1 cellular context compared by ENCODE assay signal in the genomic region with DNA sequence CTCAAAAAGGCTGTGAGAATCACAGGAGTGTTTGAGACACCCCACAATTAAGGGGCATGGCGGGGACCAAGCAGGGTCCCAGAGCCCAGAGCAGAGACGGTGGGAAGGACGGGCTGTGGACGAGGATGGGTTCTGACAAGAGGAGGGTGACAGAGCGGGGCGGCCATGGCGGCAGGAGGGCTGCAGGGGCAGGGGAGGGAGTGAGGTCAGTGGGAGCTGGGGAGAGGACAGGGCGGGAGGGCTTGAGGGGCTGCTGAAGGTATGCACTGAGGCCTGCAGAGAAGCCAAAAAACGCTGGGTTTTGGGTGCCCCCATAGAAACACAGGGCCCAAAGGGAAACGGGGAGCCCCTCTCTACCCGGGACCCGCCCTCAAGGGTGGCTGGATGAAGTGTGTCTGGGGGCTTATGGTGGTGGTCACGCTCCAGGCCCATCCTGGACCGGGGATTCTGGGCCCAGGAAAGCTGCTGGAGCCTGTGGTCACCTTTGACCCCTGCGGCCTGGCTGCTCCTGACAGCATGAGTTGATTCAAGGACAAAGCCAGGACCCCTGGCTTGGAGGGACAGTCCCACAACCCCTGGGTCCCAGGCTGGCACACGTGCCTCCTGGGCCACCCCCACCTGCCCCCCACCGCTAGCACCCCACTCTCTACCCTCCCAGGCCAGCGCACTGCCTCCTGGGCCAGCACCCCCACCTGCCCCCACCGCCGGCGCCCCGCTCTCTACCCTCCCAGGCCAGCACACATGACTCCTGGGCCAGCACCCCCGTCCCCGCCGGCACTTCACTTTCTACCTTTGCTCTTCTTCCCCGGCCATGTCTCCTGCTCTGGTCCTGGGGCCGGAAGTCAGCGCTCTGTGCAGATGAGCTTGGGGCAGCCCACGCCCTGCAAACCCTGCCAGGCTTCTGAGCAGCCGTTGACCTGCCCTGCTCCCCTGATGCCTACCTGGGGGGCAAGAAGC.
A peak's percentile ranks its signal among the peaks of the same experiment; 100 is the strongest.
TF ChIP-seq lines count a peak whose summit lies in the region.

No MANE protein-coding gene starts in this region.

TF ChIP-seq in HepG2, 621 proteins besides CTCF, POLR2A, EP300 and RAD21:
- TF ChIP-seq ZNF746 (CRISPR knock-in tag; IDR thresholded peaks at IDR 0.05): no peak
- TF ChIP-seq NR2F6 (IDR thresholded peaks at IDR 0.05): peak; percentile 58
- peak; percentile 54; the same call in 1 of the 2 replicates for TF ChIP-seq NR2F6 (CRISPR knock-in tag; IDR thresholded peaks at IDR 0.05)
- TF ChIP-seq, protein P1, sequence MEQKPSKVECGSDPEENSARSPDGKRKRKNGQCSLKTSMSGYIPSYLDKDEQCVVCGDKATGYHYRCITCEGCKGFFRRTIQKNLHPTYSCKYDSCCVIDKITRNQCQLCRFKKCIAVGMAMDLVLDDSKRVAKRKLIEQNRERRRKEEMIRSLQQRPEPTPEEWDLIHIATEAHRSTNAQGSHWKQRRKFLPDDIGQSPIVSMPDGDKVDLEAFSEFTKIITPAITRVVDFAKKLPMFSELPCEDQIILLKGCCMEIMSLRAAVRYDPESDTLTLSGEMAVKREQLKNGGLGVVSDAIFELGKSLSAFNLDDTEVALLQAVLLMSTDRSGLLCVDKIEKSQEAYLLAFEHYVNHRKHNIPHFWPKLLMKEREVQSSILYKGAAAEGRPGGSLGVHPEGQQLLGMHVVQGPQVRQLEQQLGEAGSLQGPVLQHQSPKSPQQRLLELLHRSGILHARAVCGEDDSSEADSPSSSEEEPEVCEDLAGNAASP (CRISPR knock-in tag; IDR thresholded peaks at IDR 0.05; ENCODE audit: borderline replicate concordance): peak; percentile 23; the same call in 1 of the 2 replicates
- 0 out of 4 replicates have a peak, but pooled peaks of 1 of the 2 experiments have one; percentile 27 for TF ChIP-seq NR2F1 (CRISPR knock-in tag; IDR thresholded peaks at IDR 0.05)
